ENCODE assay signal across 8 cellular contexts in the genomic region with DNA sequence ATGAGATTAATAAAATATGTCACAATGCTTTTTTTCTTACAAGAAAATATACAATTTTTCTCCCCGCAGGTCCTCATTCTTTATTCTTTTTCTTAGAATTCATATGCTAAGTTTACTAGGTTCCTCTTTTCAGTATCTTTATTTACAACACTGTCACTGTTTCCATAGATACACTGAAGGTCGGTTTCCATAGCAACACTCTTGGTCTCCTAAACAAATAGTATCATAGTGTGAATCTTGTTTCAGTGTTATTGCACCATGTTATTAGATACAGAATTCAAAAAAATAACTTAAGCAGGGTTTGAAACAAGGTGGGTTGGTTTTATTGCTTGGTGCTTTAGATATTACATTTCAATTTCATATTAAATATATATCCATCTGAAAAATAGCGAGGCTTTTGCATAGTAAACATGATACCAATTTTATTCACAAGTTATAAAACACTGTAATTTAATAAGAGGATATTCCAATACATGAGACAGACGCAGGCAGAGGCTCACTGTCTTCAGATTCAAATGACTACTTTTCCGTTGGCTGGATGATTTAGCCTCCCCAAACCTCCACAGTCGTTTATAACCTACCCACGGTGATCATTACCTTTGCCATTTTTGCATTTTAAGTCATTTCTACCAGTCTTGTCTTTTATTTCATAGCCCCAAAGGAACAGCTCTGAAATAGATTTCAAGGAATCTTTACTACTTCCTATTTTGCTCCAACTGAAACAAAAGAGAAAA.
DNase-seq lines count a peak whose midpoint lies in the region; ATAC-seq and TF ChIP-seq lines count a peak whose summit lies in the region.

No MANE protein-coding gene starts in this region.

- H3K9me3 ChIP-seq in smooth muscle cell (replicated peaks; ENCODE audit: low read depth) (no peaks in the 10 kb centered on the region), vagina (no peaks in the 10 kb centered on the region), PC-3 (ENCODE audit: low read length) (no peaks in the 10 kb centered on the region)

- H3F3A ChIP-seq in smooth muscle cell (ENCODE audit: low read depth): no peaks in the 10 kb centered on the region
- H3F3A ChIP-seq in PC-3 (ENCODE audit: low read length, unreplicated experiment): no peaks in the 10 kb centered on the region

- H3K4me2 ChIP-seq in smooth muscle cell (no peak overlapping the region), PC-3 (ENCODE audit: low read length) (no peak overlapping the region)

- POLR2A ChIA-PET in PC-3 (lab: Charles Lee; ENCODE audit: unreplicated experiment): no interaction called here

- H3K79me2 ChIP-seq in smooth muscle cell (ENCODE audit: low read depth): no peaks in the 10 kb centered on the region
- H3K79me2 ChIP-seq in PC-3 (ENCODE audit: low read length): no peaks in the 10 kb centered on the region

- H3K27ac ChIP-seq in HL-60 (replicated peaks) (peak overlapping the region; percentile 39; the same call in 1 of the 2 replicates), foreskin keratinocyte (peak overlapping the region; percentile 77), smooth muscle cell (ENCODE audit: low read depth) (peak overlapping the region; percentile 23), vagina (no peak overlapping the region), PC-3 (ENCODE audit: low read length) (no peak overlapping the region)

- H3K36me3 ChIP-seq in smooth muscle cell (ENCODE audit: low read depth) (no peaks in the 10 kb centered on the region), vagina (no peaks in the 10 kb centered on the region), PC-3 (ENCODE audit: low read depth, low read length) (no peaks in the 10 kb centered on the region)

- H4K20me1 ChIP-seq in smooth muscle cell (ENCODE audit: low read depth) (no peaks in the 10 kb centered on the region), PC-3 (ENCODE audit: low read length) (no peaks in the 10 kb centered on the region)

- peak; percentile 78 for DNase-seq in GM10266 (ENCODE audit: extremely low spot score)
- DNase-seq in HL-60 (ENCODE audit: low read depth in 1 of 2, low spot score in 1 of 2): peak; percentile 6 to 26
- peak in 3 of 5 donors; percentile 31 to 75 (median 34) for DNase-seq in T-helper 1 cell
- DNase-seq in foreskin keratinocyte: peak in 1 of 2 donors; percentile 51
- DNase-seq in smooth muscle cell (lab: John Stamatoyannopoulos, UW; ENCODE audit: unreplicated experiment): no peak
- no peak for DNase-seq in vagina (ENCODE audit: extremely low spot score in 2 of 2)
- DNase-seq in PC-3: no peak

- peaks cover 14% of the 10 kb centered on the region for H3K4me1 ChIP-seq in foreskin keratinocyte
- H3K4me1 ChIP-seq in smooth muscle cell (ENCODE audit: low read depth): no peaks in the 10 kb centered on the region
- H3K4me1 ChIP-seq in vagina: peaks cover 16% of the 10 kb centered on the region
- H3K4me1 ChIP-seq in PC-3 (ENCODE audit: insufficient read depth, low read length): peaks cover 4% of the 10 kb centered on the region; the same call in 1 of the 2 replicates

- no peak for TF ChIP-seq POLR2A in vagina (IDR thresholded peaks at IDR 0.05)

- H3K4me3 ChIP-seq in HL-60 (replicated peaks; ENCODE audit: insufficient read depth, low read length) (no peak overlapping the region), smooth muscle cell (no peak overlapping the region), vagina (no peak overlapping the region), PC-3 (ENCODE audit: low read length) (no peak overlapping the region)

- CTCF ChIA-PET in PC-3 (lab: Charles Lee): no interaction called here

- ATAC-seq in GM21423 (IDR thresholded peaks at IDR 0.05; ENCODE audit: unreplicated experiment) (peak; percentile 57), foreskin keratinocyte (peak; percentile 72), PC-3 (no peak)

- 83% methylated on average over 7 of the region's 7 CpGs for WGBS in smooth muscle cell (ENCODE audit: low lambda C conversion rate)

- no peaks in the 10 kb centered on the region for H3K27me3 ChIP-seq in HL-60 (ENCODE audit: insufficient read depth, poor library complexity, severe bottlenecking)
- no peaks in the 10 kb centered on the region for H3K27me3 ChIP-seq in foreskin keratinocyte
- H3K27me3 ChIP-seq in smooth muscle cell (ENCODE audit: low read depth): no peaks in the 10 kb centered on the region
- H3K27me3 ChIP-seq in vagina: no peaks in the 10 kb centered on the region
- no peaks in the 10 kb centered on the region for H3K27me3 ChIP-seq in PC-3 (ENCODE audit: low read length)

- H3K9ac ChIP-seq in smooth muscle cell (ENCODE audit: low read depth) (peak overlapping the region; percentile 74), PC-3 (ENCODE audit: low read length) (no peak overlapping the region)

- no TSS peak for BruUV-seq in PC-3 (replicated peaks; lab: Mats Ljungman, UMichigan)

- TF ChIP-seq CTCF in GM10266 (IDR thresholded peaks at IDR 0.05; ENCODE audit: control insufficient read depth, insufficient read depth, low read depth, missing control alignments) (no peak), HL-60 (IDR thresholded peaks at IDR 0.05; ENCODE audit: insufficient read depth, low read length) (no peak), foreskin keratinocyte (conservative IDR thresholded peaks at IDR 0.05) (no peak), smooth muscle cell (IDR thresholded peaks at IDR 0.05; ENCODE audit: borderline replicate concordance, insufficient read depth, poor library complexity, severe bottlenecking) (no peak), vagina (IDR thresholded peaks at IDR 0.05) (no peak), PC-3 (conservative IDR thresholded peaks at IDR 0.05; ENCODE audit: low read depth, low read length) (no peak)

- H2AFZ ChIP-seq in smooth muscle cell (ENCODE audit: low read depth) (no peak overlapping the region), PC-3 (ENCODE audit: low read length) (no peak overlapping the region)

- intact Hi-C loops in vagina (cut with DNase I): no loop called here
- intact Hi-C loops in PC-3 (cut with micrococcal nuclease): no loop called here

- no peaks in the 10 kb centered on the region for H3K9me2 ChIP-seq in PC-3 (replicated peaks; ENCODE audit: low read length)

Comparison
In these comparisons a context has a peak if more than half of its experiments do, and no peak if none do; other contexts are left out.
1. DNase-seq: peak in GM10266 (single experiment), HL-60 (2 of 2) and T-helper 1 cell (3 of 5); none in smooth muscle cell (single experiment), vagina (0 of 2) and PC-3 (single experiment).
2. H3K27ac ChIP-seq: peak in HL-60 (single experiment), foreskin keratinocyte (single experiment) and smooth muscle cell (single experiment); none in vagina (single experiment) and PC-3 (single experiment).